ENCODE assay signal across 1 cellular context in the genomic region with DNA sequence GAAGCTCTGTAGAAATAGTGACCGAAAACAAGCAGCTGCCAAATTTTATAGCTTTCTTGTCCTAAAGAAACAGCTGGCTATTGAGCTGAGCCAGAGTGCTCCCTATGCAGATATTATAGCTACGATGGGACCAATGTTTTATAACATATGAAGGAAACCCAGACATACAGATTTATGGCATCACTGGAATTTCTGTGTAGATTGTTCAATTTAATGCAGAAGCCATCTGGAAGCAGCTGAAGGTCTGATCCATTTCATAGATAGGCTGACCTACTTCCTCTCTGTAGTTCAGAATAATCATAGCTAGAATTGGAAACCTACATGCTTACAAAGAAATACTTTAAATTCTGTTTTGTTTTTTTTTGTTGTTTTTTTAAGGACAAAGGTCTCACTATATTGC.
A peak's percentile ranks its signal among the peaks of the same experiment; 100 is the strongest.
TF ChIP-seq lines count a peak whose summit lies in the region.

No MANE protein-coding gene starts in this region.

TF ChIP-seq in SK-N-SH, 30 proteins besides CTCF, POLR2A, EP300 and RAD21 (continued from another document):
- TF ChIP-seq, protein P1, sequence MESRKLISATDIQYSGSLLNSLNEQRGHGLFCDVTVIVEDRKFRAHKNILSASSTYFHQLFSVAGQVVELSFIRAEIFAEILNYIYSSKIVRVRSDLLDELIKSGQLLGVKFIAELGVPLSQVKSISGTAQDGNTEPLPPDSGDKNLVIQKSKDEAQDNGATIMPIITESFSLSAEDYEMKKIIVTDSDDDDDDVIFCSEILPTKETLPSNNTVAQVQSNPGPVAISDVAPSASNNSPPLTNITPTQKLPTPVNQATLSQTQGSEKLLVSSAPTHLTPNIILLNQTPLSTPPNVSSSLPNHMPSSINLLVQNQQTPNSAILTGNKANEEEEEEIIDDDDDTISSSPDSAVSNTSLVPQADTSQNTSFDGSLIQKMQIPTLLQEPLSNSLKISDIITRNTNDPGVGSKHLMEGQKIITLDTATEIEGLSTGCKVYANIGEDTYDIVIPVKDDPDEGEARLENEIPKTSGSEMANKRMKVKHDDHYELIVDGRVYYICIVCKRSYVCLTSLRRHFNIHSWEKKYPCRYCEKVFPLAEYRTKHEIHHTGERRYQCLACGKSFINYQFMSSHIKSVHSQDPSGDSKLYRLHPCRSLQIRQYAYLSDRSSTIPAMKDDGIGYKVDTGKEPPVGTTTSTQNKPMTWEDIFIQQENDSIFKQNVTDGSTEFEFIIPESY (IDR thresholded peaks at IDR 0.05; ENCODE audit: borderline replicate concordance, low read depth), result no peak
- TF ChIP-seq GATA2 (CRISPR knock-in tag; IDR thresholded peaks at IDR 0.05) (peak; percentile 72), CHD2 (IDR thresholded peaks at IDR 0.05; ENCODE audit: low read length, partially characterized antibody) (peak; percentile 66), FOXM1 (IDR thresholded peaks at IDR 0.05; ENCODE audit: low read depth) (no peak)
TF ChIP-seq in SK-N-SH: peak in this region for 3.
